17 cellular contexts compared by ENCODE assay signal in genomic region chr5:1013238-1013947, GRCh38. TPM values are rescaled to one million over a fixed set of nuclear protein-coding genes. Genes with fewer than 3 reads are reported as not detected.
DNase-seq lines count a peak whose midpoint lies in the region; ATAC-seq and TF ChIP-seq lines count a peak whose summit lies in the region.
"Had no signal": no experiment of that assay in that cellular context is flagged by ENCODE, and none has a peak within 500 bp of the region (broad histone marks: within the 10 kb centered on the region; RNA-seq: fewer than 3 reads in every experiment).

No MANE protein-coding gene starts in this region.

- no peak for TF ChIP-seq POLR2A in heart left ventricle (IDR thresholded peaks at IDR 0.05)

- no peak for TF ChIP-seq CTCF in heart left ventricle (IDR thresholded peaks at IDR 0.05)

- peak; percentile 31 for DNase-seq in Right ventricle myocardium superior
- no peak for DNase-seq in cardiac septum (ENCODE audit: low spot score)
- peak in 3 of 5 donors; percentile 19 to 50 (median 20) for DNase-seq in heart left ventricle
- peak; percentile 35 for DNase-seq in myocyte (ENCODE audit: low read depth)
- DNase-seq in stimulated activated CD4-positive, alpha-beta T cell treated with anti-CD3 and anti-CD28 coated beads, Interleukin-15, amount 100 ng/mL, for 24 hours: no peak
- DNase-seq: Caco-2; CD4-positive, alpha-beta T cell; GDM1; GOT3; NCI-H1694 treated with DMSO at 0.1 percent for 48 hours; NCI-H748 treated with DMSO at 0.1 percent for 48 hours; NK-92 treated with Interleukin-12 subunit alpha and Interleukin-12 subunit beta, amount 100 ng/mL, for 24 hours; SJCRH30 had no signal

- whole genome bisulfite sequencing in heart left ventricle, 4 donors: 93 to 100% (median 95%) methylated on average over 7 to 19 of the region's 19 CpGs

- no peaks in the 10 kb centered on the region for H3K36me3 ChIP-seq in heart left ventricle
- H3K36me3 ChIP-seq: SJCRH30 had no signal

- H3K4me3 ChIP-seq in heart left ventricle: no peak overlapping the region
- H3K4me3 ChIP-seq: K562, SJCRH30 had no signal

- intact Hi-C loops in Right ventricle myocardium superior (cut with DNase I): no loop called here
- intact Hi-C loops in cardiac septum (cut with DNase I): loop anchor here (10.0 kb wide), 1 partner anchor 89 kb away; no protein-coding TSS in a partner anchor
- intact Hi-C loops in heart left ventricle (cut with DNase I): loop anchor here in 1 of 10 donors (5.0 kb wide), 1 partner anchor 124 kb away; no protein-coding TSS in a partner anchor

- peaks cover 6 to 22% (median 11%) of the 10 kb centered on the region in 9 donors for H3K27me3 ChIP-seq in heart left ventricle
- H3K27me3 ChIP-seq: SJCRH30 had no signal

- peaks cover 0 to 26% (median 16%) of the 10 kb centered on the region in 12 donors for H3K4me1 ChIP-seq in heart left ventricle
- H3K4me1 ChIP-seq: SJCRH30 had no signal

- H3K9me3 ChIP-seq in heart left ventricle: no peaks in the 10 kb centered on the region
- H3K9me3 ChIP-seq: Caco-2, SJCRH30 had no signal

- H3K27ac ChIP-seq in heart left ventricle: no peak overlapping the region
- H3K27ac ChIP-seq: SJCRH30 had no signal

- ATAC-seq in Right ventricle myocardium superior (ENCODE audit: poor library complexity): no peak
- no peak for ATAC-seq in heart left ventricle
- ATAC-seq in GM18517 (IDR thresholded peaks at IDR 0.05; ENCODE audit: unreplicated experiment): no peak
- ATAC-seq in GM18498 (IDR thresholded peaks at IDR 0.05; ENCODE audit: unreplicated experiment): no peak
- no peak for ATAC-seq in GM21526 (IDR thresholded peaks at IDR 0.05; ENCODE audit: low FRiP score, unreplicated experiment)
- ATAC-seq: K562 had no signal

RNA-seq across cellular contexts. Expression of gene NKD2, which starts 4.8 kb away (rescaled TPM):
- total RNA-seq in Right ventricle myocardium superior (2.8 TPM), cardiac septum (3.6 TPM), heart left ventricle (1 to 10 TPM in 6 of 9 donors, under 1 TPM in 3; 0.56 to 3.9 (median 1.6) TPM), myocyte (not detected in 2 replicates)
- 1 to 10 TPM; 2.6 to 6.6 TPM for polyA plus RNA-seq in heart left ventricle
- 0.10 TPM for polyA plus RNA-seq in myocyte (2012)
- total RNA-seq: SJCRH30 had no signal

Comparison
In these comparisons a context has a peak if more than half of its experiments do, and no peak if none do; other contexts are left out.
1. DNase-seq: peak in Right ventricle myocardium superior (single experiment), heart left ventricle (3 of 5) and myocyte (single experiment); none in cardiac septum (single experiment) and stimulated activated CD4-positive, alpha-beta T cell treated with anti-CD3 and anti-CD28 coated beads, Interleukin-15, amount 100 ng/mL, for 24 hours (single experiment).